Comparison of ENCODE assay signal across 19 cellular contexts in genomic region chr10:67816719-67817118, GRCh38. TPM values are rescaled to one million over a fixed set of nuclear protein-coding genes. Genes with fewer than 3 reads are reported as not detected.
"Had no signal": no experiment of that assay in that cellular context is flagged by ENCODE, and none has a peak within 500 bp of the region (broad histone marks: within the 10 kb centered on the region; RNA-seq: fewer than 3 reads in every experiment).

No MANE protein-coding gene starts in this region.

- H3K27ac ChIP-seq: esophagus squamous epithelium, neutrophil, right lobe of liver, tibial artery had no signal

- H3K36me3 ChIP-seq: esophagus squamous epithelium, neutrophil, pancreas, right lobe of liver, tibial artery had no signal

- H3K27ac Mint-ChIP-seq: mesothelial cell of epicardium; natural killer cell treated with Interleukin-12 subunit alpha and Interleukin-12 subunit beta and Interleukin-15 and Interleukin-18, amount 100 ng/mL, for 72 hours; stimulated activated memory B cell treated with anti-CD40 and anti-IgM and Interleukin-4, amounts not matched to agents 10 μg/mL and 1 μg/mL and 100 μg/mL, for 72 hours; T-helper 2 cell treated with Interferon-gamma antibody and Interleukin-4, amounts not matched to agents 5 μg/mL and 100 μg/mL, for 36 hours had no signal

- H3K9me3 Mint-ChIP-seq: mesothelial cell of epicardium; natural killer cell treated with Interleukin-12 subunit alpha and Interleukin-12 subunit beta and Interleukin-15 and Interleukin-18, amount 100 ng/mL, for 72 hours; stimulated activated memory B cell treated with anti-CD40 and anti-IgM and Interleukin-4, amounts not matched to agents 10 μg/mL and 1 μg/mL and 100 μg/mL, for 72 hours; T-helper 2 cell treated with Interferon-gamma antibody and Interleukin-4, amounts not matched to agents 5 μg/mL and 100 μg/mL, for 36 hours had no signal

- H3K36me3 Mint-ChIP-seq: mesothelial cell of epicardium; natural killer cell treated with Interleukin-12 subunit alpha and Interleukin-12 subunit beta and Interleukin-15 and Interleukin-18, amount 100 ng/mL, for 72 hours; stimulated activated memory B cell treated with anti-CD40 and anti-IgM and Interleukin-4, amounts not matched to agents 10 μg/mL and 1 μg/mL and 100 μg/mL, for 72 hours had no signal

- H3K4me3 ChIP-seq: esophagus squamous epithelium, pancreas, right lobe of liver, SK-N-MC, tibial artery had no signal

- H3K4me3 Mint-ChIP-seq: mesothelial cell of epicardium; natural killer cell treated with Interleukin-12 subunit alpha and Interleukin-12 subunit beta and Interleukin-15 and Interleukin-18, amount 100 ng/mL, for 72 hours; stimulated activated memory B cell treated with anti-CD40 and anti-IgM and Interleukin-4, amounts not matched to agents 10 μg/mL and 1 μg/mL and 100 μg/mL, for 72 hours; T-helper 2 cell treated with Interferon-gamma antibody and Interleukin-4, amounts not matched to agents 5 μg/mL and 100 μg/mL, for 36 hours had no signal

- ATAC-seq: left cardiac atrium; natural killer cell treated with Interleukin-12 subunit alpha and Interleukin-12 subunit beta and Interleukin-15 and Interleukin-18, amount 100 ng/mL, for 72 hours; stimulated activated memory B cell treated with anti-CD40 and anti-IgM and Interleukin-4, amounts not matched to agents 10 μg/mL and 1 μg/mL and 100 μg/mL, for 72 hours had no signal

- H3K9me3 ChIP-seq: esophagus squamous epithelium, neutrophil, pancreas, right lobe of liver, tibial artery had no signal

- DNase-seq: activated naive CD4-positive, alpha-beta T cell treated with anti-CD3 and anti-CD28 coated beads, Interleukin-2, amount 50 U/mL, for 16 hours; activated T-cell treated with anti-CD3 and anti-CD28 coated beads for 4 hours; effector CD8-positive, alpha-beta T cell; esophagus squamous epithelium; hippocampal formation; left cardiac atrium; pancreas; right lobe of liver; small intestine; stimulated activated CD4-positive, alpha-beta T cell treated with anti-CD3 and anti-CD28 coated beads, Interleukin-4, amount 100 ng/mL, for 1 hour; substantia nigra; tibial artery had no signal

- H3K4me1 ChIP-seq: right lobe of liver, tibial artery had no signal

- H3K27me3 ChIP-seq: esophagus squamous epithelium, neutrophil, pancreas, right lobe of liver, tibial artery had no signal

- H3K4me1 Mint-ChIP-seq: mesothelial cell of epicardium; stimulated activated memory B cell treated with anti-CD40 and anti-IgM and Interleukin-4, amounts not matched to agents 10 μg/mL and 1 μg/mL and 100 μg/mL, for 72 hours had no signal

RNA-seq across cellular contexts. Expression of gene DNAJC12, which starts 21.3 kb away (rescaled TPM):
- total RNA-seq: bronchial epithelial cell had no signal
